ENCODE assay signal across 17 cellular contexts in genomic region chr9:132301521-132301920, GRCh38.
"Had no signal": no experiment of that assay in that cellular context is flagged by ENCODE, and none has a peak within 500 bp of the region (broad histone marks: within the 10 kb centered on the region; RNA-seq: fewer than 3 reads in every experiment).

No MANE protein-coding gene starts in this region.

- H3K27ac ChIP-seq: coronary artery, esophagus muscularis mucosa, prostate gland, right atrium auricular region, transverse colon, uterus had no signal

- H3K27me3 ChIP-seq: esophagus muscularis mucosa, right atrium auricular region, transverse colon, uterus had no signal

- H3K4me3 ChIP-seq: coronary artery, esophagus muscularis mucosa, prostate gland, right atrium auricular region, transverse colon, uterus had no signal

- H3K4me1 Mint-ChIP-seq: neural crest cell had no signal

- H3K27me3 Mint-ChIP-seq: activated CD4-positive, alpha-beta T cell treated with anti-CD3 and anti-CD28 coated beads, Interleukin-2, amount 10 ng/mL, durations not matched to agents 7 days and 5 days; naive B cell; stimulated activated naive CD8-positive, alpha-beta T cell treated with anti-CD3 and anti-CD28 coated beads, Interleukin-15, Interleukin-2, amounts not matched to agents 100 ng/mL and 50 ng/mL, for 24 hours had no signal

- H3K9me3 Mint-ChIP-seq: activated CD4-positive, alpha-beta T cell treated with anti-CD3 and anti-CD28 coated beads, Interleukin-2, amount 10 ng/mL, durations not matched to agents 7 days and 5 days; naive B cell; neural crest cell; stimulated activated naive CD8-positive, alpha-beta T cell treated with anti-CD3 and anti-CD28 coated beads, Interleukin-15, Interleukin-2, amounts not matched to agents 100 ng/mL and 50 ng/mL, for 24 hours had no signal

- H3K27ac Mint-ChIP-seq: activated CD4-positive, alpha-beta T cell treated with anti-CD3 and anti-CD28 coated beads, Interleukin-2, amount 10 ng/mL, durations not matched to agents 7 days and 5 days; naive B cell; stimulated activated naive CD8-positive, alpha-beta T cell treated with anti-CD3 and anti-CD28 coated beads, Interleukin-15, Interleukin-2, amounts not matched to agents 100 ng/mL and 50 ng/mL, for 24 hours had no signal

- ATAC-seq: activated CD4-positive, CD25-positive, alpha-beta regulatory T cell treated with anti-CD3 and anti-CD28 coated beads, Interleukin-2, amount 50 U/mL, for 24 hours; left ventricle myocardium superior had no signal

- H3K36me3 ChIP-seq: uterus had no signal

- DNase-seq: activated CD4-positive, alpha-beta T cell treated with anti-CD3 and anti-CD28 coated beads, Interleukin-2, amount 10 ng/mL, durations not matched to agents 7 days and 5 days; activated effector memory CD4-positive, alpha-beta T cell treated with Interleukin-2 at 50 U/mL for 16 hours; activated T-cell treated with anti-CD3 and anti-CD28 coated beads for 4 hours; aorta; left ventricle myocardium superior; naive B cell; stimulated activated CD4-positive, alpha-beta T cell treated with anti-CD3 and anti-CD28 coated beads, Interleukin-2, amount 100 ng/mL, for 24 hours; T-helper 1 cell; transverse colon; uterus had no signal

- H3K4me3 Mint-ChIP-seq: activated CD4-positive, alpha-beta T cell treated with anti-CD3 and anti-CD28 coated beads, Interleukin-2, amount 10 ng/mL, durations not matched to agents 7 days and 5 days; naive B cell; neural crest cell; stimulated activated naive CD8-positive, alpha-beta T cell treated with anti-CD3 and anti-CD28 coated beads, Interleukin-15, Interleukin-2, amounts not matched to agents 100 ng/mL and 50 ng/mL, for 24 hours had no signal

- H3K4me1 ChIP-seq: esophagus muscularis mucosa, prostate gland, right atrium auricular region, transverse colon, uterus had no signal

- H3K9me3 ChIP-seq: esophagus muscularis mucosa, prostate gland, right atrium auricular region, transverse colon, uterus had no signal
